In genomic region chr2:85457043-85457442, GRCh38 we compare ENCODE assay signal across 28 cellular contexts. TPM values are rescaled to one million over a fixed set of nuclear protein-coding genes. Genes with fewer than 3 reads are reported as not detected.
"Had no signal": no experiment of that assay in that cellular context is flagged by ENCODE, and none has a peak within 500 bp of the region (broad histone marks: within the 10 kb centered on the region; RNA-seq: fewer than 3 reads in every experiment).

No MANE protein-coding gene starts in this region.

- H3K27me3 ChIP-seq: body of pancreas, colonic mucosa, gastroesophageal sphincter, hepatocyte, right lobe of liver had no signal

- H3K9me3 ChIP-seq: body of pancreas, colonic mucosa, gastroesophageal sphincter, right lobe of liver, thoracic aorta had no signal

- H3K36me3 Mint-ChIP-seq: activated naive CD4-positive, alpha-beta T cell treated with anti-CD3 and anti-CD28 coated beads, Interleukin-2, amount 50 U/mL, for 72 hours; mesothelial cell of epicardium; naive thymus-derived CD4-positive, alpha-beta T cell; stimulated activated effector memory CD8-positive, alpha-beta T cell treated with anti-CD3 and anti-CD28 coated beads, Interleukin-12 subunit alpha, Interleukin-12 subunit beta, amount 100 ng/mL, for 72 hours had no signal

- H3K27me3 Mint-ChIP-seq: activated CD8-positive, alpha-beta T cell treated with anti-CD3 and anti-CD28 coated beads for 36 hours; stimulated activated naive CD8-positive, alpha-beta T cell treated with anti-CD3 and anti-CD28 coated beads, Interleukin-15, Interleukin-2, amounts not matched to agents 100 ng/mL and 50 ng/mL, for 24 hours had no signal

- H3K27ac Mint-ChIP-seq: activated B cell treated with CpG ODN at 0.5 μM for 24 hours; activated CD8-positive, alpha-beta T cell treated with anti-CD3 and anti-CD28 coated beads for 36 hours; activated naive CD4-positive, alpha-beta T cell treated with anti-CD3 and anti-CD28 coated beads, Interleukin-2, amount 50 U/mL, for 72 hours; activated T-cell treated with anti-CD3 and anti-CD28 coated beads, Interleukin-2, amount 50 U/mL, for 72 hours; mesothelial cell of epicardium; stimulated activated naive CD8-positive, alpha-beta T cell treated with anti-CD3 and anti-CD28 coated beads, Interleukin-15, Interleukin-2, amounts not matched to agents 100 ng/mL and 50 ng/mL, for 24 hours; T-helper 2 cell treated with Interferon-gamma antibody and Interleukin-4, amounts not matched to agents 5 μg/mL and 100 μg/mL, for 36 hours had no signal

- H3K9me3 Mint-ChIP-seq: activated B cell treated with CpG ODN at 0.5 μM for 24 hours; activated CD8-positive, alpha-beta T cell treated with anti-CD3 and anti-CD28 coated beads for 36 hours; activated naive CD4-positive, alpha-beta T cell treated with anti-CD3 and anti-CD28 coated beads, Interleukin-2, amount 50 U/mL, for 72 hours; activated T-cell treated with anti-CD3 and anti-CD28 coated beads, Interleukin-2, amount 50 U/mL, for 72 hours; mesothelial cell of epicardium; naive thymus-derived CD4-positive, alpha-beta T cell; stimulated activated effector memory CD8-positive, alpha-beta T cell treated with anti-CD3 and anti-CD28 coated beads, Interleukin-12 subunit alpha, Interleukin-12 subunit beta, amount 100 ng/mL, for 72 hours; stimulated activated naive CD8-positive, alpha-beta T cell treated with anti-CD3 and anti-CD28 coated beads, Interleukin-15, Interleukin-2, amounts not matched to agents 100 ng/mL and 50 ng/mL, for 24 hours; T-helper 2 cell treated with Interferon-gamma antibody and Interleukin-4, amounts not matched to agents 5 μg/mL and 100 μg/mL, for 36 hours had no signal

- H3K4me3 ChIP-seq: body of pancreas, colonic mucosa, gastroesophageal sphincter, hepatocyte, right lobe of liver, thoracic aorta had no signal

- H3K4me3 Mint-ChIP-seq: activated B cell treated with CpG ODN at 0.5 μM for 24 hours; activated CD8-positive, alpha-beta T cell treated with anti-CD3 and anti-CD28 coated beads for 36 hours; activated T-cell treated with anti-CD3 and anti-CD28 coated beads, Interleukin-2, amount 50 U/mL, for 72 hours; mesothelial cell of epicardium; naive thymus-derived CD4-positive, alpha-beta T cell; neural crest cell; stimulated activated effector memory CD8-positive, alpha-beta T cell treated with anti-CD3 and anti-CD28 coated beads, Interleukin-12 subunit alpha, Interleukin-12 subunit beta, amount 100 ng/mL, for 72 hours; stimulated activated naive CD8-positive, alpha-beta T cell treated with anti-CD3 and anti-CD28 coated beads, Interleukin-15, Interleukin-2, amounts not matched to agents 100 ng/mL and 50 ng/mL, for 24 hours; T-helper 2 cell treated with Interferon-gamma antibody and Interleukin-4, amounts not matched to agents 5 μg/mL and 100 μg/mL, for 36 hours had no signal

- H3K4me1 Mint-ChIP-seq: activated B cell treated with CpG ODN at 0.5 μM for 24 hours; neural crest cell; stimulated activated effector memory CD8-positive, alpha-beta T cell treated with anti-CD3 and anti-CD28 coated beads, Interleukin-12 subunit alpha, Interleukin-12 subunit beta, amount 100 ng/mL, for 72 hours had no signal

- DNase-seq: activated B cell treated with CpG ODN at 0.5 μM for 24 hours; activated CD4-positive, alpha-beta T cell treated with anti-CD3 and anti-CD28 coated beads, Interleukin-2, amount 50 U/mL, for 1 hour; activated CD8-positive, alpha-beta T cell treated with anti-CD3 and anti-CD28 coated beads for 36 hours; activated naive CD4-positive, alpha-beta T cell; activated T-cell treated with anti-CD3 and anti-CD28 coated beads, Interleukin-2, amount 50 U/mL, for 72 hours; body of pancreas; cerebellar nuclear complex; effector memory CD4-positive, alpha-beta T cell; islet precursor cell; left ventricle myocardium superior; naive thymus-derived CD4-positive, alpha-beta T cell; right lobe of liver; stimulated activated CD4-positive, alpha-beta T cell treated with anti-CD3 and anti-CD28 coated beads, Interleukin-4, amount 100 ng/mL, for 24 hours; T-helper 1 cell; trophoblast cell had no signal

- FAIRE-seq: urothelium cell line had no signal

- H3K4me2 ChIP-seq: hepatocyte had no signal

- H3K36me3 ChIP-seq: colonic mucosa, gastroesophageal sphincter, right lobe of liver, thoracic aorta had no signal

- ATAC-seq: activated CD8-positive, alpha-beta T cell treated with anti-CD3 and anti-CD28 coated beads for 36 hours; activated naive CD4-positive, alpha-beta T cell treated with anti-CD3 and anti-CD28 coated beads, Interleukin-2, amount 50 U/mL, for 72 hours; activated T-cell treated with anti-CD3 and anti-CD28 coated beads, Interleukin-2, amount 50 U/mL, for 72 hours; body of pancreas; gastroesophageal sphincter; left ventricle myocardium superior; naive thymus-derived CD4-positive, alpha-beta T cell; stimulated activated effector memory CD8-positive, alpha-beta T cell treated with anti-CD3 and anti-CD28 coated beads, Interleukin-12 subunit alpha, Interleukin-12 subunit beta, amount 100 ng/mL, for 72 hours had no signal

- H3K27ac ChIP-seq: body of pancreas, colonic mucosa, gastroesophageal sphincter, hepatocyte, right lobe of liver, thoracic aorta had no signal

- H3K4me1 ChIP-seq: gastroesophageal sphincter, right lobe of liver had no signal

RNA-seq across cellular contexts. Expression of gene SH2D6, which starts 38.5 kb away (rescaled TPM):
- total RNA-seq: aorta, gastroesophageal sphincter, left ventricle myocardium superior, skeletal muscle tissue, thoracic aorta had no signal
- polyA plus RNA-seq: naive thymus-derived CD4-positive, alpha-beta T cell had no signal
